Comparison of ENCODE assay signal across 12 cellular contexts in the genomic region with DNA sequence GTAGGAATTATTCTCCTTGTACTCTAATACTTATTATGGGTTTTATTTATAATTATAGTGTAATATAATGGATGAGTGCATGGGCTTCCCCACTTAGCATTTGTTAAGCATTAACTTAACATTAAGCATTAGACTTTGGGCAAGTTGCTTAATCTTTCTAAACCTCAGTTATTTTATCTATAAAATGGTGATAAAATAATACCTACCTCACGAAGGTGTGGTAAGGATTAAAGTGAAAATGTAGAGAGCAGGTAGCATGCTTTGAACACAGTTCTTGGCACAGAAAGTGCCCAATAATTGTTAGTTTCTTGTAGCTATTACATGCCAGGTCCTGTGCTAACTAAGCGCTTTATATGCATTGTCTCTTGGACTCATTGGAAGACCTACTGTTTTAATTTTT. TPM values are rescaled to one million over a fixed set of nuclear protein-coding genes. Genes with fewer than 3 reads are reported as not detected.
A peak's percentile ranks its signal among the peaks of the same experiment; 100 is the strongest.
DNase-seq lines count a peak whose midpoint lies in the region; ATAC-seq and TF ChIP-seq lines count a peak whose summit lies in the region.
"Had no signal": no experiment of that assay in that cellular context is flagged by ENCODE, and none has a peak within 500 bp of the region (broad histone marks: within the 10 kb centered on the region; RNA-seq: fewer than 3 reads in every experiment).

No MANE protein-coding gene starts in this region.

- peaks cover 34% of the 10 kb centered on the region for H3K4me1 ChIP-seq in A673 (ENCODE audit: insufficient read depth, low read length, poor library complexity, severe bottlenecking)
- peaks cover 22% of the 10 kb centered on the region for H3K4me1 ChIP-seq in HUES48 (ENCODE audit: control insufficient read depth, insufficient read depth, low read length)
- peaks cover 14% of the 10 kb centered on the region for H3K4me1 ChIP-seq in mesenchymal stem cell (ENCODE audit: control insufficient read depth, insufficient read depth, low read depth, low read length)
- peaks cover 0 to 34% (median 0%) of the 10 kb centered on the region in 4 donors for H3K4me1 ChIP-seq in Peyer's patch

- H3K79me1 ChIP-seq in mesenchymal stem cell (replicated peaks; ENCODE audit: low read length, poor library complexity, severe bottlenecking): peaks cover under 1% of the 10 kb centered on the region

- CTCF ChIA-PET in A673 (lab: Charles Lee): no interaction called here

- H3K36me3 ChIP-seq in A673 (ENCODE audit: insufficient read depth, low read length, poor library complexity, severe bottlenecking) (peaks cover 51% of the 10 kb centered on the region), HUES48 (ENCODE audit: control insufficient read depth, insufficient read depth, low read length) (peaks cover 52% of the 10 kb centered on the region), mesenchymal stem cell (ENCODE audit: control insufficient read depth in 1 of 2, insufficient read depth in 2 of 2, low read depth in 1 of 2, low read length in 2 of 2) (peaks cover 8 to 38% of the 10 kb centered on the region in 2 experiments), Peyer's patch (peaks cover 0 to 8% (median 0%) of the 10 kb centered on the region in 3 donors)
- H3K36me3 ChIP-seq: pancreas had no signal

- H2BK5ac ChIP-seq in mesenchymal stem cell (ENCODE audit: low read depth, low read length, poor library complexity, severe bottlenecking): no peak overlapping the region

- H3K27me3 ChIP-seq in A673 (replicated peaks; ENCODE audit: insufficient read depth, low read depth, low read length, poor library complexity) (no peaks in the 10 kb centered on the region), HUES48 (ENCODE audit: control insufficient read depth, insufficient read depth, low read length) (no peaks in the 10 kb centered on the region), mesenchymal stem cell (ENCODE audit: control insufficient read depth in 1 of 2, insufficient read depth in 1 of 2, low read length in 2 of 2) (no peaks in the 10 kb centered on the region), Peyer's patch (no peaks in the 10 kb centered on the region)
- H3K27me3 ChIP-seq: pancreas had no signal

- no peak overlapping the region for H4K91ac ChIP-seq in mesenchymal stem cell (ENCODE audit: low read length)

- H3K27ac ChIP-seq in A673 (ENCODE audit: low read depth, low read length, poor library complexity, severe bottlenecking) (peak overlapping the region; percentile 2), HUES48 (ENCODE audit: low read depth, low read length) (no peak overlapping the region), mesenchymal stem cell (ENCODE audit: low read length, poor library complexity, severe bottlenecking) (no peak overlapping the region), Peyer's patch (no peak overlapping the region)
- H3K27ac ChIP-seq: pancreas had no signal

- POLR2A ChIA-PET in A673 (lab: Charles Lee; ENCODE audit: low non-redundant PET): no interaction called here

- no peak overlapping the region for H3K14ac ChIP-seq in mesenchymal stem cell (ENCODE audit: low read length in 2 of 2)

- TF ChIP-seq CTCF in A673 (conservative IDR thresholded peaks at IDR 0.05; ENCODE audit: low read depth, low read length) (no peak), cardiac fibroblast (IDR thresholded peaks at IDR 0.05; ENCODE audit: low read depth, low read length) (no peak), Peyer's patch (IDR thresholded peaks at IDR 0.05) (no peak)

- 85% methylated on average over 2 of the region's 2 CpGs for WGBS in mesenchymal stem cell

- H2BK12ac ChIP-seq in mesenchymal stem cell (ENCODE audit: low read length in 2 of 2): no peak overlapping the region

- H3K18ac ChIP-seq in mesenchymal stem cell (ENCODE audit: low read depth in 1 of 2, low read length in 2 of 2): no peak overlapping the region

- H2AFZ ChIP-seq in mesenchymal stem cell (ENCODE audit: low read depth, low read length): no peak overlapping the region

- no peak overlapping the region for H3K23ac ChIP-seq in mesenchymal stem cell (ENCODE audit: low read length in 2 of 2)

- no peak overlapping the region for H3K4ac ChIP-seq in mesenchymal stem cell (ENCODE audit: low read depth in 1 of 2, low read length in 2 of 2)

- DNase-seq in A673 (ENCODE audit: low spot score): no peak
- no peak for DNase-seq in cardiac fibroblast (ENCODE audit: low read depth in 2 of 2)
- no peak for DNase-seq in mesenchymal stem cell
- DNase-seq in Ammon's horn (ENCODE audit: low spot score): no peak
- no peak for DNase-seq in Peyer's patch
- no peak for DNase-seq in GM19240 (ENCODE audit: insufficient read length, low spot score)
- DNase-seq: dermis blood vessel endothelial cell, immature natural killer cell, NCI-H510A, pancreas had no signal

- H4K8ac ChIP-seq in mesenchymal stem cell (ENCODE audit: low read length): no peak overlapping the region

- TF ChIP-seq POLR2A in Peyer's patch (IDR thresholded peaks at IDR 0.05): no peak

- intact Hi-C loops in A673 (cut with micrococcal nuclease; ENCODE audit: unreplicated experiment): loop anchor here (5.0 kb wide), 1 partner anchor 132 kb away; no protein-coding TSS in a partner anchor

- BruUV-seq in A673 (replicated peaks; lab: Mats Ljungman, UMichigan): no TSS peak

- ATAC-seq in GM21515 (IDR thresholded peaks at IDR 0.05; ENCODE audit: unreplicated experiment): no peak
- ATAC-seq: pancreas had no signal

- H3K9ac ChIP-seq in HUES48 (ENCODE audit: low read depth, low read length) (no peak overlapping the region), mesenchymal stem cell (ENCODE audit: low read length) (no peak overlapping the region)

- H2BK15ac ChIP-seq in mesenchymal stem cell (ENCODE audit: low read depth, poor library complexity, severe bottlenecking): no peak overlapping the region

- H3K4me2 ChIP-seq in mesenchymal stem cell (ENCODE audit: low read length, poor library complexity, severe bottlenecking): peak overlapping the region; percentile 42

- H3K4me3 ChIP-seq in A673 (ENCODE audit: low read depth, low read length, poor library complexity, severe bottlenecking) (peak overlapping the region; percentile 71), HUES48 (ENCODE audit: low read depth, low read length) (peak overlapping the region; percentile 99), cardiac fibroblast (replicated peaks in 1 of 2; ENCODE audit: low read depth in 2 of 2, low read length in 2 of 2) (peak overlapping the region; percentile 11 to 93), mesenchymal stem cell (ENCODE audit: insufficient read depth in 1 of 2, low read depth in 1 of 2, low read length in 2 of 2) (peak overlapping the region in 1 of 2 experiments; percentile 99), Peyer's patch (peak overlapping the region in 2 of 4 donors; percentile 31 to 80)
- H3K4me3 ChIP-seq: pancreas had no signal

- no peak overlapping the region for H2BK120ac ChIP-seq in mesenchymal stem cell (ENCODE audit: low read depth, low read length)

- H3K9me3 ChIP-seq in A673 (ENCODE audit: low read depth, low read length, poor library complexity, severe bottlenecking) (peaks cover 6% of the 10 kb centered on the region), HUES48 (ENCODE audit: control insufficient read depth, insufficient read depth, low read length) (no peaks in the 10 kb centered on the region), mesenchymal stem cell (ENCODE audit: control insufficient read depth, low read length) (no peaks in the 10 kb centered on the region), Peyer's patch (no peaks in the 10 kb centered on the region)
- H3K9me3 ChIP-seq: pancreas had no signal

- no peak overlapping the region for H2AK5ac ChIP-seq in mesenchymal stem cell (ENCODE audit: low read length, severe bottlenecking)

RNA-seq across cellular contexts. Expression of gene MSMO1, which starts 2.6 kb away (rescaled TPM):
- total RNA-seq in A673 (2021) (104 and 137 TPM in 2 replicates), Peyer's patch (100 to 1,000 TPM in 3 of 4 donors, 10 to 100 TPM in 1; 10.7 to 148 (median 111) TPM)
- 313 TPM for polyA plus RNA-seq in mesenchymal stem cell (2013, experiment 1 of 2)
- 343 TPM for polyA plus RNA-seq in mesenchymal stem cell (2013, experiment 2 of 2)

RNA-seq across cellular contexts. Expression of gene CPE, which starts 48.7 kb away (rescaled TPM):
- total RNA-seq in A673 (2021) (27.2 and 32.7 TPM in 2 replicates), Peyer's patch (10 to 100 TPM; 23.6 to 31.3 (median 25.8) TPM)
- polyA plus RNA-seq in mesenchymal stem cell (2013, experiment 1 of 2): 60.8 TPM
- 63.6 TPM for polyA plus RNA-seq in mesenchymal stem cell (2013, experiment 2 of 2)
- polyA plus RNA-seq: immature natural killer cell had no signal
